ENCODE assay signal across 1 cellular context in the genomic region with DNA sequence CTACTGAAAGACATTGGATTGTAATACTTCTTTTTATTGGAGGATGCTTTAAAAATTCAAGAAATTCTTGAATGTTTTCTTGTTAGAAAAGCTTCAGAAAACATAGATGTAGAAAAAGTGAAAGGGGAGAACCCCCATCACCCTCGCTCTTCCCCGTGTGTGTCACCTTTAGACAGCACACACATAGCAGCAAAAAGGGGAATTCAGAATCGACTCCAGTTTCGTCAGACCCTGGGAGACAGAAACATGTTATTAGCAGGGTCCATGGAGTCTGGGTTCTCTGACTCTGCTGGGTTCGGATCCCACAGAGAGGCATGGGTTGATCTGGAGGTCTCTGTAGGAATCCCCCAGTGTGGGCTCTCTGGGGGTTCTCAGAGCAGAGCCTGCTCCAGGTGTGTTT.
TF ChIP-seq lines count a peak whose summit lies in the region.

No MANE protein-coding gene starts in this region.

TF ChIP-seq in GM12891, 5 proteins besides CTCF, POLR2A, EP300 and RAD21:
- TF ChIP-seq SPI1 (IDR thresholded peaks at IDR 0.05; ENCODE audit: low read depth, low read length): peak; percentile 38; the same call in 1 of the 2 replicates
- no peak for TF ChIP-seq PAX5 (IDR thresholded peaks at IDR 0.05; ENCODE audit: insufficient read depth, low read length, severe bottlenecking)
